ENCODE assay signal across 14 cellular contexts in the genomic region with DNA sequence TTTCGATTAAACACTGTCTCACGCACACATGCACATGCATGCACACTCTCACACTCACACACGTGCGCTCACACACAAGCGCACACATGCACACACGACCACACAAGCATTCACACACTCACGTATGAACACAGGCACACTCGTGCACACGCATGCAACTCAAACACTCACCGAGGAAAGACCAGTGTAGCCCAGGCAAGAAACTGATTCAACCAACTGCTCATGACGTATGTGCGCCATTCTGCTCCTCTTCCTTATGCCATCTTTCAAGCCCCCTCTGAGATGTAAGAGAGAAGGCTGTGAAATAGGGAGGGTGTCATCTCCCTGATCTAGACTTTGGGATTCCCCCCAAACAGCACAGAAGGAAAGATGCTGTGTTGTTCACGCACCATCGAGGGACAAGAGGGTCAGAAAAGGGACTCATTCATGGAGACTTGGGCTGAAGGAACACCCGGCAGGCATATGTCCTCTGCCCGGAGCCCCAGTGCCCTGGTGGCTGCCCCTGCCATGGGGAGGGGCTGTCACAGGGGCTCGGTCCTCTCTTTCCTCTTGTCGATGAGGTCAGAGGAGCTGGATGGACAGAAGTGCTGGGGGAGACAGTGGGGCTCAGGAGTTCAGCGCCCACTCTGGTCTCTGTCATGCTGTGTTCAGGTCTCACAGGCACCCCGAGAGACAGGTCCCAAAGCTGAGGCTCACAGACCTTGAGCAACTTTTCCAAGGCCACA.
DNase-seq lines count a peak whose midpoint lies in the region; ATAC-seq and TF ChIP-seq lines count a peak whose summit lies in the region.
"Had no signal": no experiment of that assay in that cellular context is flagged by ENCODE, and none has a peak within 500 bp of the region (broad histone marks: within the 10 kb centered on the region; RNA-seq: fewer than 3 reads in every experiment).

No MANE protein-coding gene starts in this region.

- H3K4me1 Mint-ChIP-seq in osteocyte (ENCODE audit: unreplicated experiment): no peaks in the 10 kb centered on the region
- H3K4me1 Mint-ChIP-seq: CD14-positive monocyte had no signal

- TF ChIP-seq CTCF in osteocyte (IDR thresholded peaks at IDR 0.05): no peak

- peaks cover 23% of the 10 kb centered on the region for H3K9me3 Mint-ChIP-seq in osteocyte (ENCODE audit: unreplicated experiment)

- no peak overlapping the region for H3K27ac Mint-ChIP-seq in osteocyte (ENCODE audit: unreplicated experiment)
- H3K27ac Mint-ChIP-seq: CD14-positive monocyte; CD8-positive, alpha-beta T cell had no signal

- peak; percentile 48 for DNase-seq in activated CD8-positive, alpha-beta memory T cell treated with anti-CD3 and anti-CD28 coated beads for 24 hours
- DNase-seq in activated CD8-positive, alpha-beta memory T cell treated with anti-CD3 and anti-CD28 coated beads, Interleukin-2, amount 50 U/mL, for 4 hours: no peak
- DNase-seq in islet precursor cell (peak; percentile 37), osteocyte (ENCODE audit: extremely low spot score, unreplicated experiment) (peak; percentile 80), ureter (ENCODE audit: low spot score) (peak; percentile 34), cerebellar nuclear complex (lab: John Stamatoyannopoulos, UW) (no peak)
- DNase-seq: CD8-positive, alpha-beta T cell; COR-L47; DMS153; EL; GOT3 had no signal

- H3K27me3 Mint-ChIP-seq in osteocyte (ENCODE audit: unreplicated experiment): peaks cover 27% of the 10 kb centered on the region

- ATAC-seq in GM18867 (IDR thresholded peaks at IDR 0.05; ENCODE audit: unreplicated experiment) (no peak), GM21367 (IDR thresholded peaks at IDR 0.05; ENCODE audit: unreplicated experiment) (no peak)
- ATAC-seq: CD8-positive, alpha-beta T cell had no signal

- no peaks in the 10 kb centered on the region for H3K36me3 Mint-ChIP-seq in osteocyte (ENCODE audit: unreplicated experiment)
- H3K36me3 Mint-ChIP-seq: CD14-positive monocyte; CD8-positive, alpha-beta T cell had no signal

- H3K4me3 Mint-ChIP-seq in osteocyte (ENCODE audit: unreplicated experiment): no peak overlapping the region
- H3K4me3 Mint-ChIP-seq: CD14-positive monocyte; CD8-positive, alpha-beta T cell had no signal

Comparison
In these comparisons a context has a peak if more than half of its experiments do, and no peak if none do; other contexts are left out.
1. DNase-seq: peak in activated CD8-positive, alpha-beta memory T cell treated with anti-CD3 and anti-CD28 coated beads for 24 hours (single experiment), islet precursor cell (single experiment), osteocyte (single experiment) and ureter (single experiment); none in activated CD8-positive, alpha-beta memory T cell treated with anti-CD3 and anti-CD28 coated beads, Interleukin-2, amount 50 U/mL, for 4 hours (single experiment) and cerebellar nuclear complex (0 of 2).